ENCODE assay signal across 10 cellular contexts in the genomic region with DNA sequence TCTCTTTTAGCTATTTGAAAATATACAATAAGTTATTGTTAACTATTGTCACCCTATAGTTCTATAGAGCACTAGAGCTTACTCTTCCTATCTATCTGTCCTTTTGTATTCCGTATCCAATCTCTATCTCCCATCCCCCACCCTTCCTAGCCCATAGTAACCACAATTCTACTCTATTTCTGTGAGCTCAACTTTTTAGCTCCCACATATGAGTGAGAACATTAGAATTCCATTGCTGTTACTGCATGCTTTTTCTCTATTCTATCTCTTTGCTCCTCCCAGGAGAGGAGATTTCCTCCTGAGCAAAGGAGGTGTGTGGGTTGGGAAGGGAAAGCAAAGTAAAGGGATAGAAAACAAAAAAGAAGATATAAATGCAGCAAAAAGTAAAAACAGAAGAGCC.
DNase-seq lines count a peak whose midpoint lies in the region; ATAC-seq, FAIRE-seq and TF ChIP-seq lines count a peak whose summit lies in the region.
"Had no signal": no experiment of that assay in that cellular context is flagged by ENCODE, and none has a peak within 500 bp of the region (broad histone marks: within the 10 kb centered on the region; RNA-seq: fewer than 3 reads in every experiment).

No MANE protein-coding gene starts in this region.

- H2AFZ ChIP-seq in parathyroid adenoma = peak overlapping the region; percentile 9

- peaks cover 33% of the 10 kb centered on the region for H3K4me1 Mint-ChIP-seq in WTC11

- no peak overlapping the region; the same call in 1 of the 2 replicates for H3K4me3 Mint-ChIP-seq in WTC11

- H3K9ac ChIP-seq in parathyroid adenoma = no peak overlapping the region

- CTCF ChIA-PET in WTC11 (lab: Charles Lee) = interaction anchor here (1.2 to 2.0 kb wide), 3 partner anchors 29 to 122 kb away, joined by 3 to 8 read pairs (median 4); no protein-coding TSS in a partner anchor

- no peaks in the 10 kb centered on the region for H3K27me3 Mint-ChIP-seq in WTC11 (ENCODE audit: low read depth)

- WGBS in esophagus muscularis mucosa = 94% methylated on average over 1 of the region's 1 CpG

- H3K36me3 Mint-ChIP-seq in WTC11 = no peaks in the 10 kb centered on the region

- TF ChIP-seq EP300 in esophagus muscularis mucosa (IDR thresholded peaks at IDR 0.05) = no peak

- intact Hi-C loops in esophagus muscularis mucosa (cut with DNase I) = no loop called here

- no peaks in the 10 kb centered on the region for H3K79me2 ChIP-seq in parathyroid adenoma

- H3K27ac Mint-ChIP-seq in WTC11 = no peak overlapping the region; the same call in 1 of the 2 replicates

- H3K4me1 ChIP-seq in esophagus muscularis mucosa = peaks cover 17 to 41% (median 38%) of the 10 kb centered on the region in 4 donors
- H3K4me1 ChIP-seq in parathyroid adenoma = no peaks in the 10 kb centered on the region

- TF ChIP-seq POLR2A in esophagus muscularis mucosa (IDR thresholded peaks at IDR 0.05; ENCODE audit: low read depth) = no peak

- H3K4me3 ChIP-seq in esophagus muscularis mucosa (no peak overlapping the region), parathyroid adenoma (ENCODE audit: low read depth, low read length) (no peak overlapping the region)

- H3K27me3 ChIP-seq in esophagus muscularis mucosa (no peaks in the 10 kb centered on the region), parathyroid adenoma (ENCODE audit: control insufficient read depth, insufficient read depth, low read length) (no peaks in the 10 kb centered on the region)

- TF ChIP-seq CTCF in WTC11 (IDR thresholded peaks at IDR 0.05) = no peak
- no peak for TF ChIP-seq CTCF in esophagus muscularis mucosa (IDR thresholded peaks at IDR 0.05)
- TF ChIP-seq CTCF in parathyroid adenoma (IDR thresholded peaks at IDR 0.05) = no peak

- no peaks in the 10 kb centered on the region for H3K9me3 Mint-ChIP-seq in WTC11

- POLR2A ChIA-PET in WTC11 (lab: Charles Lee) = no interaction called here

- H3K36me3 ChIP-seq in esophagus muscularis mucosa = no peaks in the 10 kb centered on the region
- H3K36me3 ChIP-seq in parathyroid adenoma (ENCODE audit: control insufficient read depth, insufficient read depth, low read length) = no peaks in the 10 kb centered on the region

- H3K27ac ChIP-seq in esophagus muscularis mucosa (replicated peaks in 1 of 4) (peak overlapping the region; percentile 60 to 72 (median 64)), parathyroid adenoma (peak overlapping the region; percentile 5)

- H3K9me3 ChIP-seq in esophagus muscularis mucosa (no peaks in the 10 kb centered on the region), parathyroid adenoma (ENCODE audit: control insufficient read depth, low read length) (no peaks in the 10 kb centered on the region)

- DNase-seq in ELR (ENCODE audit: low read depth) (peak; percentile 53), WTC11 (ENCODE audit: low spot score) (no peak), esophagus muscularis mucosa (ENCODE audit: extremely low spot score) (no peak), SKM-1 treated with dmso at 0.1 percent for 144 hours (lab: John Stamatoyannopoulos, UW; ENCODE audit: unreplicated experiment) (no peak), HTR-8/SVneo (ENCODE audit: insufficient read length, low spot score) (no peak), epidermal melanocyte (ENCODE audit: insufficient read length, low spot score) (no peak)
- DNase-seq: activated gamma-delta T cell, NCI-H82 had no signal

- ATAC-seq in WTC11 = peak; percentile 43
- no peak for ATAC-seq in HG02973 (IDR thresholded peaks at IDR 0.05; ENCODE audit: unreplicated experiment)

- no peak overlapping the region for H3K4me2 ChIP-seq in parathyroid adenoma (ENCODE audit: low read length)

- no peak for FAIRE-seq in HTR-8/SVneo (lab: Jason Lieb, UNC)

TF ChIP-seq in WTC11, 78 proteins besides CTCF, POLR2A, EP300 and RAD21 (continues in another document):
- TF ChIP-seq GABPB1 (CRISPR knock-in tag; IDR thresholded peaks at IDR 0.05) (no peak), ZNF317 (CRISPR knock-in tag; IDR thresholded peaks at IDR 0.05; ENCODE audit: borderline replicate concordance, low read depth) (no peak), RORB (CRISPR knock-in tag; IDR thresholded peaks at IDR 0.05) (no peak), OVOL2 (CRISPR knock-in tag; IDR thresholded peaks at IDR 0.05; ENCODE audit: borderline replicate concordance) (no peak), NFYB (CRISPR knock-in tag; conservative IDR thresholded peaks at IDR 0.05; ENCODE audit: low read depth) (no peak), SP1 (CRISPR knock-in tag; conservative IDR thresholded peaks at IDR 0.05) (no peak), HMGA2 (CRISPR knock-in tag; IDR thresholded peaks at IDR 0.05) (no peak), TCF7 (CRISPR knock-in tag; IDR thresholded peaks at IDR 0.05; ENCODE audit: low read depth) (no peak), GRHL2 (CRISPR knock-in tag; IDR thresholded peaks at IDR 0.05; ENCODE audit: insufficient replicate concordance, severe bottlenecking) (no peak)
- TF ChIP-seq, protein P1, sequence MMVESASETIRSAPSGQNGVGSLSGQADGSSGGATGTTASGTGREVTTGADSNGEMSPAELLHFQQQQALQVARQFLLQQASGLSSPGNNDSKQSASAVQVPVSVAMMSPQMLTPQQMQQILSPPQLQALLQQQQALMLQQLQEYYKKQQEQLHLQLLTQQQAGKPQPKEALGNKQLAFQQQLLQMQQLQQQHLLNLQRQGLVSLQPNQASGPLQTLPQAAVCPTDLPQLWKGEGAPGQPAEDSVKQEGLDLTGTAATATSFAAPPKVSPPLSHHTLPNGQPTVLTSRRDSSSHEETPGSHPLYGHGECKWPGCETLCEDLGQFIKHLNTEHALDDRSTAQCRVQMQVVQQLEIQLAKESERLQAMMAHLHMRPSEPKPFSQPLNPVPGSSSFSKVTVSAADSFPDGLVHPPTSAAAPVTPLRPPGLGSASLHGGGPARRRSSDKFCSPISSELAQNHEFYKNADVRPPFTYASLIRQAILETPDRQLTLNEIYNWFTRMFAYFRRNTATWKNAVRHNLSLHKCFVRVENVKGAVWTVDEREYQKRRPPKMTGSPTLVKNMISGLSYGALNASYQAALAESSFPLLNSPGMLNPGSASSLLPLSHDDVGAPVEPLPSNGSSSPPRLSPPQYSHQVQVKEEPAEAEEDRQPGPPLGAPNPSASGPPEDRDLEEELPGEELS (CRISPR knock-in tag; IDR thresholded peaks at IDR 0.05) = no peak
- TF ChIP-seq, protein P2, sequence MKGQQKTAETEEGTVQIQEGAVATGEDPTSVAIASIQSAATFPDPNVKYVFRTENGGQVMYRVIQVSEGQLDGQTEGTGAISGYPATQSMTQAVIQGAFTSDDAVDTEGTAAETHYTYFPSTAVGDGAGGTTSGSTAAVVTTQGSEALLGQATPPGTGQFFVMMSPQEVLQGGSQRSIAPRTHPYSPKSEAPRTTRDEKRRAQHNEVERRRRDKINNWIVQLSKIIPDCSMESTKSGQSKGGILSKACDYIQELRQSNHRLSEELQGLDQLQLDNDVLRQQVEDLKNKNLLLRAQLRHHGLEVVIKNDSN (CRISPR knock-in tag; IDR thresholded peaks at IDR 0.05) = no peak
- TF ChIP-seq, protein P3, sequence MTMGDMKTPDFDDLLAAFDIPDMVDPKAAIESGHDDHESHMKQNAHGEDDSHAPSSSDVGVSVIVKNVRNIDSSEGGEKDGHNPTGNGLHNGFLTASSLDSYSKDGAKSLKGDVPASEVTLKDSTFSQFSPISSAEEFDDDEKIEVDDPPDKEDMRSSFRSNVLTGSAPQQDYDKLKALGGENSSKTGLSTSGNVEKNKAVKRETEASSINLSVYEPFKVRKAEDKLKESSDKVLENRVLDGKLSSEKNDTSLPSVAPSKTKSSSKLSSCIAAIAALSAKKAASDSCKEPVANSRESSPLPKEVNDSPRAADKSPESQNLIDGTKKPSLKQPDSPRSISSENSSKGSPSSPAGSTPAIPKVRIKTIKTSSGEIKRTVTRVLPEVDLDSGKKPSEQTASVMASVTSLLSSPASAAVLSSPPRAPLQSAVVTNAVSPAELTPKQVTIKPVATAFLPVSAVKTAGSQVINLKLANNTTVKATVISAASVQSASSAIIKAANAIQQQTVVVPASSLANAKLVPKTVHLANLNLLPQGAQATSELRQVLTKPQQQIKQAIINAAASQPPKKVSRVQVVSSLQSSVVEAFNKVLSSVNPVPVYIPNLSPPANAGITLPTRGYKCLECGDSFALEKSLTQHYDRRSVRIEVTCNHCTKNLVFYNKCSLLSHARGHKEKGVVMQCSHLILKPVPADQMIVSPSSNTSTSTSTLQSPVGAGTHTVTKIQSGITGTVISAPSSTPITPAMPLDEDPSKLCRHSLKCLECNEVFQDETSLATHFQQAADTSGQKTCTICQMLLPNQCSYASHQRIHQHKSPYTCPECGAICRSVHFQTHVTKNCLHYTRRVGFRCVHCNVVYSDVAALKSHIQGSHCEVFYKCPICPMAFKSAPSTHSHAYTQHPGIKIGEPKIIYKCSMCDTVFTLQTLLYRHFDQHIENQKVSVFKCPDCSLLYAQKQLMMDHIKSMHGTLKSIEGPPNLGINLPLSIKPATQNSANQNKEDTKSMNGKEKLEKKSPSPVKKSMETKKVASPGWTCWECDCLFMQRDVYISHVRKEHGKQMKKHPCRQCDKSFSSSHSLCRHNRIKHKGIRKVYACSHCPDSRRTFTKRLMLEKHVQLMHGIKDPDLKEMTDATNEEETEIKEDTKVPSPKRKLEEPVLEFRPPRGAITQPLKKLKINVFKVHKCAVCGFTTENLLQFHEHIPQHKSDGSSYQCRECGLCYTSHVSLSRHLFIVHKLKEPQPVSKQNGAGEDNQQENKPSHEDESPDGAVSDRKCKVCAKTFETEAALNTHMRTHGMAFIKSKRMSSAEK (CRISPR knock-in tag; IDR thresholded peaks at IDR 0.05; ENCODE audit: borderline replicate concordance) = no peak
